9 cellular contexts compared by ENCODE assay signal in genomic region chr2:8576525-8577157, GRCh38.
DNase-seq lines count a peak whose midpoint lies in the region; ATAC-seq and TF ChIP-seq lines count a peak whose summit lies in the region.
"Had no signal": no experiment of that assay in that cellular context is flagged by ENCODE, and none has a peak within 500 bp of the region (broad histone marks: within the 10 kb centered on the region; RNA-seq: fewer than 3 reads in every experiment).

No MANE protein-coding gene starts in this region.

- peaks cover 42% of the 10 kb centered on the region for H3K4me1 Mint-ChIP-seq in CD8-positive, alpha-beta T cell (ENCODE audit: low read depth)
- peaks cover 43% of the 10 kb centered on the region for H3K4me1 Mint-ChIP-seq in activated CD4-positive, alpha-beta T cell treated with anti-CD3 and anti-CD28 coated beads, Interleukin-2, amount 10 ng/mL, durations not matched to agents 24 days and 14 days
- H3K4me1 Mint-ChIP-seq in memory B cell = peaks cover 46% of the 10 kb centered on the region

- H3K27ac Mint-ChIP-seq in CD8-positive, alpha-beta T cell = no peak overlapping the region
- peak overlapping the region; percentile 18 for H3K27ac Mint-ChIP-seq in activated CD4-positive, alpha-beta T cell treated with anti-CD3 and anti-CD28 coated beads, Interleukin-2, amount 10 ng/mL, durations not matched to agents 24 days and 14 days
- H3K27ac Mint-ChIP-seq in memory B cell = peak overlapping the region; percentile 68

- no peaks in the 10 kb centered on the region for H3K9me3 Mint-ChIP-seq in CD8-positive, alpha-beta T cell
- H3K9me3 Mint-ChIP-seq in activated CD4-positive, alpha-beta T cell treated with anti-CD3 and anti-CD28 coated beads, Interleukin-2, amount 10 ng/mL, durations not matched to agents 24 days and 14 days = no peaks in the 10 kb centered on the region
- H3K9me3 Mint-ChIP-seq in memory B cell = no peaks in the 10 kb centered on the region

- peak in 3 of 7 experiments; percentile 23 to 58 (median 38) for DNase-seq in CD8-positive, alpha-beta T cell
- DNase-seq in activated CD4-positive, alpha-beta T cell treated with anti-CD3 and anti-CD28 coated beads, Interleukin-2, amount 10 ng/mL, durations not matched to agents 24 days and 14 days = peak; percentile 74
- DNase-seq in memory B cell (ENCODE audit: low spot score in 2 of 2) = peak in 1 of 2 donors; percentile 49
- no peak for DNase-seq in GDM1 (lab: John Stamatoyannopoulos, UW)
- DNase-seq in SHP77 treated with DMSO at 0.1 percent for 48 hours (lab: John Stamatoyannopoulos, UW) = no peak
- DNase-seq: foreskin keratinocyte had no signal

- H3K4me3 ChIP-seq in CD8-positive, alpha-beta T cell (ENCODE audit: low read depth, low read length) = no peak overlapping the region

- H3K36me3 ChIP-seq in CD8-positive, alpha-beta T cell (ENCODE audit: insufficient read depth, low read length) = no peaks in the 10 kb centered on the region

- intact Hi-C loops in CD8-positive, alpha-beta T cell (cut with DNase I, micrococcal nuclease) = loop anchor here in 1 of 2 experiments (5.0 kb wide), 1 partner anchor 111 kb away; no protein-coding TSS in a partner anchor
- intact Hi-C loops in activated CD4-positive, alpha-beta T cell treated with anti-CD3 and anti-CD28 coated beads, Interleukin-2, amount 10 ng/mL, durations not matched to agents 24 days and 14 days (cut with micrococcal nuclease) = loop anchor here (2.0 kb wide), 2 partner anchors 32 to 104 kb away; no protein-coding TSS in a partner anchor

- no peaks in the 10 kb centered on the region for H3K9me3 ChIP-seq in CD8-positive, alpha-beta T cell (ENCODE audit: low read length)

- peaks cover 26% of the 10 kb centered on the region for H3K4me1 ChIP-seq in CD8-positive, alpha-beta T cell (ENCODE audit: insufficient read depth, low read length)
- H3K4me1 ChIP-seq: foreskin keratinocyte had no signal

- CTCF ChIA-PET in CD8-positive, alpha-beta T cell (lab: Charles Lee) = no interaction called here

- H3K36me3 Mint-ChIP-seq in CD8-positive, alpha-beta T cell = no peaks in the 10 kb centered on the region
- no peaks in the 10 kb centered on the region for H3K36me3 Mint-ChIP-seq in activated CD4-positive, alpha-beta T cell treated with anti-CD3 and anti-CD28 coated beads, Interleukin-2, amount 10 ng/mL, durations not matched to agents 24 days and 14 days (ENCODE audit: low read depth)
- H3K36me3 Mint-ChIP-seq in memory B cell = no peaks in the 10 kb centered on the region

- TF ChIP-seq CTCF in CD8-positive, alpha-beta T cell (IDR thresholded peaks at IDR 0.05) = no peak

- H3K27me3 ChIP-seq in CD8-positive, alpha-beta T cell (ENCODE audit: insufficient read depth, low read length) = no peaks in the 10 kb centered on the region

- POLR2A ChIA-PET in CD8-positive, alpha-beta T cell (lab: Charles Lee) = no interaction called here

- H3K27ac ChIP-seq in CD8-positive, alpha-beta T cell (ENCODE audit: low read depth, low read length) = no peak overlapping the region
- H3K27ac ChIP-seq: foreskin keratinocyte had no signal

- peak; percentile 58 for ATAC-seq in CD8-positive, alpha-beta T cell
- ATAC-seq in HG02610 (IDR thresholded peaks at IDR 0.05; ENCODE audit: unreplicated experiment) = peak; percentile 53
- ATAC-seq in memory B cell (ENCODE audit: low read depth) = peak; percentile 66
- no peak for ATAC-seq in GM21737 (IDR thresholded peaks at IDR 0.05; ENCODE audit: unreplicated experiment)
- no peak for ATAC-seq in HG03521 (IDR thresholded peaks at IDR 0.05; ENCODE audit: unreplicated experiment)
- ATAC-seq: foreskin keratinocyte had no signal

- H3K4me3 Mint-ChIP-seq in CD8-positive, alpha-beta T cell = peak overlapping the region; percentile 51
- H3K4me3 Mint-ChIP-seq in activated CD4-positive, alpha-beta T cell treated with anti-CD3 and anti-CD28 coated beads, Interleukin-2, amount 10 ng/mL, durations not matched to agents 24 days and 14 days = peak overlapping the region; percentile 8
- peak overlapping the region; percentile 46 for H3K4me3 Mint-ChIP-seq in memory B cell

- H3K27me3 Mint-ChIP-seq in CD8-positive, alpha-beta T cell (ENCODE audit: low read depth) = peaks cover 15% of the 10 kb centered on the region
- H3K27me3 Mint-ChIP-seq in activated CD4-positive, alpha-beta T cell treated with anti-CD3 and anti-CD28 coated beads, Interleukin-2, amount 10 ng/mL, durations not matched to agents 24 days and 14 days = peaks cover 4% of the 10 kb centered on the region
- H3K27me3 Mint-ChIP-seq in memory B cell = peaks cover 19% of the 10 kb centered on the region

Comparison
In these comparisons a context has a peak if more than half of its experiments do, and no peak if none do; other contexts are left out.
1. ATAC-seq: peak in CD8-positive, alpha-beta T cell (single experiment), HG02610 (single experiment) and memory B cell (single experiment); none in GM21737 (single experiment) and HG03521 (single experiment).
2. Peak in every context shown above with its lines, with median percentiles within 50 percentile points of each other: H3K4me3 Mint-ChIP-seq.